Comparison of ENCODE assay signal across 8 cellular contexts in the genomic region with DNA sequence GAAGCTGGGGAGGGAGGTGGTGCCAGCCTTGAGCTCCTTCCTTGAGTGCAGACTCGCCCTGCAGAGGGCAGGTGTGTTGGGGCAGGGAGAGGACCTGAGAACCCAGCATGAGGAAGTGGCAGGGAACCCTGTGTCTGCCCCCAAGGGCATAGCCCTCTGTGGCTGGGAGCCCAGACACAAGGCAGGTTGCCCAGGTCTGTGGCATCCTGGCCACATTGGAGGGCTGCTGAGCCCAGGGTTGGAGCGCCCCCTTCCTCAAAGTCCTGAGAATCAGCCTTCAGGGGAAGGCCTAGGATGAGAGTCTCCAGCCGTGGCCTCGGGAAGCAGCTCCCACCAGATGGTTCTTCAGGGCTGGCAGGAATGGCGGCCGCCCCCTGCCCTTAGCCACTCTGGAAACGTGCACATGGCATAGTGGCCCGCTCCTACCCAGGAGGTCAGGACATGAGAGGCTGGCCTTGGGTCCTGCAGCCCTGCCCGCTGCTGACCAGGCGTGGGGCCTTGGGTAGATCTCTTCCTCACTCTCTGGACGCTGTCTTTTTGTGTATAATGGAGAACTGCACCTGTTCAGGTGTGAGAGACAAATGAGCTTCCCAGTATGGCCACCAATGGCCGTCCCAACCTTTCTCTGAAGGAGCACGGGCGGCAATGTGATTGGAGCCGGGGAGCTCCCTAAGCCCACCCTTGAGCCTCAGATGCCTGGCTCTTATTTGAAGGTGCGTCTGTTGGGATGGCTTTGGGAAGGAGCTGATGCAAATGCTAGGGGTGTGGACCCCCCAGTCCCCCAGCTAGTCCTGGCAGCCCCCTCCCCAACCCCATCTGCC. TPM values are rescaled to one million over a fixed set of nuclear protein-coding genes. Genes with fewer than 3 reads are reported as not detected.
DNase-seq lines count a peak whose midpoint lies in the region; ATAC-seq lines count a peak whose summit lies in the region.

No MANE protein-coding gene starts in this region.

- H3K4me1 Mint-ChIP-seq in central memory CD8-positive, alpha-beta T cell = peaks cover 59% of the 10 kb centered on the region
- H3K4me1 Mint-ChIP-seq in natural killer cell treated with Interleukin-12 subunit alpha and Interleukin-12 subunit beta and Interleukin-15 and Interleukin-18, amount 100 ng/mL, for 72 hours (ENCODE audit: low read depth in 2 of 2) = peaks cover 57 to 59% of the 10 kb centered on the region in 2 donors

- ATAC-seq in central memory CD8-positive, alpha-beta T cell (replicated peaks; ENCODE audit: extremely low read depth, poor library complexity, severe bottlenecking) = no peak
- ATAC-seq in natural killer cell treated with Interleukin-12 subunit alpha and Interleukin-12 subunit beta and Interleukin-15 and Interleukin-18, amount 100 ng/mL, for 72 hours = no peak
- no peak for ATAC-seq in HG02759 (IDR thresholded peaks at IDR 0.05; ENCODE audit: unreplicated experiment)

- H3K9me3 Mint-ChIP-seq in central memory CD8-positive, alpha-beta T cell = no peaks in the 10 kb centered on the region
- H3K9me3 Mint-ChIP-seq in natural killer cell treated with Interleukin-12 subunit alpha and Interleukin-12 subunit beta and Interleukin-15 and Interleukin-18, amount 100 ng/mL, for 72 hours = no peaks in the 10 kb centered on the region

- H3K27me3 Mint-ChIP-seq in central memory CD8-positive, alpha-beta T cell = no peaks in the 10 kb centered on the region
- no peaks in the 10 kb centered on the region for H3K27me3 Mint-ChIP-seq in natural killer cell treated with Interleukin-12 subunit alpha and Interleukin-12 subunit beta and Interleukin-15 and Interleukin-18, amount 100 ng/mL, for 72 hours

- H3K36me3 Mint-ChIP-seq in central memory CD8-positive, alpha-beta T cell (ENCODE audit: insufficient read depth) = peaks cover 20% of the 10 kb centered on the region
- no peaks in the 10 kb centered on the region for H3K36me3 Mint-ChIP-seq in natural killer cell treated with Interleukin-12 subunit alpha and Interleukin-12 subunit beta and Interleukin-15 and Interleukin-18, amount 100 ng/mL, for 72 hours

- DNase-seq in NCI-H2029 (lab: John Stamatoyannopoulos, UW) (peak; percentile 47), NCI-H2029 treated with DMSO at 0.1 percent for 48 hours (lab: John Stamatoyannopoulos, UW) (no peak), LoVo (ENCODE audit: low spot score) (peak; percentile 27), NCI-H510A treated with DMSO at 0.1 percent for 48 hours (lab: John Stamatoyannopoulos, UW) (no peak), NCI-H2081 treated with DMSO at 0.1 percent for 48 hours (lab: John Stamatoyannopoulos, UW) (no peak)
- no peak for DNase-seq in central memory CD8-positive, alpha-beta T cell (ENCODE audit: low spot score in 2 of 2)
- no peak for DNase-seq in natural killer cell treated with Interleukin-12 subunit alpha and Interleukin-12 subunit beta and Interleukin-15 and Interleukin-18, amount 100 ng/mL, for 72 hours (ENCODE audit: low spot score)

- H3K4me3 Mint-ChIP-seq in central memory CD8-positive, alpha-beta T cell = peak overlapping the region; percentile 13
- peak overlapping the region; percentile 27 for H3K4me3 Mint-ChIP-seq in natural killer cell treated with Interleukin-12 subunit alpha and Interleukin-12 subunit beta and Interleukin-15 and Interleukin-18, amount 100 ng/mL, for 72 hours

- peak overlapping the region; percentile 87 for H3K27ac Mint-ChIP-seq in central memory CD8-positive, alpha-beta T cell (ENCODE audit: low read depth)
- peak overlapping the region; percentile 46 to 69 for H3K27ac Mint-ChIP-seq in natural killer cell treated with Interleukin-12 subunit alpha and Interleukin-12 subunit beta and Interleukin-15 and Interleukin-18, amount 100 ng/mL, for 72 hours

RNA-seq across cellular contexts. Expression of gene CDC42BPG, which starts 4.5 kb away (rescaled TPM):
- total RNA-seq in natural killer cell treated with Interleukin-12 subunit alpha and Interleukin-12 subunit beta and Interleukin-15 and Interleukin-18, amount 100 ng/mL, for 72 hours = 1 to 10 TPM in 1 of 2 donors, under 1 TPM in 1; 0.59 to 1.9 TPM

RNA-seq across cellular contexts. Expression of gene EHD1, which starts 29.4 kb away (rescaled TPM):
- 100 to 1,000 TPM; 202 to 235 TPM for total RNA-seq in natural killer cell treated with Interleukin-12 subunit alpha and Interleukin-12 subunit beta and Interleukin-15 and Interleukin-18, amount 100 ng/mL, for 72 hours

RNA-seq across cellular contexts. Expression of gene MEN1, which starts 38.6 kb away (rescaled TPM):
- total RNA-seq in natural killer cell treated with Interleukin-12 subunit alpha and Interleukin-12 subunit beta and Interleukin-15 and Interleukin-18, amount 100 ng/mL, for 72 hours = 10 to 100 TPM; 32.6 to 53.5 TPM

RNA-seq across cellular contexts. Expression of gene MAP4K2, which starts 46.0 kb away (rescaled TPM):
- 10 to 100 TPM; 17.6 to 47.1 TPM for total RNA-seq in natural killer cell treated with Interleukin-12 subunit alpha and Interleukin-12 subunit beta and Interleukin-15 and Interleukin-18, amount 100 ng/mL, for 72 hours

Comparison
In these comparisons a context has a peak if more than half of its experiments do, and no peak if none do; other contexts are left out.
1. DNase-seq: peak in NCI-H2029 (single experiment) and LoVo (single experiment); none in NCI-H2029 treated with DMSO at 0.1 percent for 48 hours (single experiment), central memory CD8-positive, alpha-beta T cell (0 of 2), natural killer cell treated with Interleukin-12 subunit alpha and Interleukin-12 subunit beta and Interleukin-15 and Interleukin-18, amount 100 ng/mL, for 72 hours (single experiment), NCI-H510A treated with DMSO at 0.1 percent for 48 hours (single experiment) and NCI-H2081 treated with DMSO at 0.1 percent for 48 hours (single experiment).